28 cellular contexts compared by ENCODE assay signal in the genomic region with DNA sequence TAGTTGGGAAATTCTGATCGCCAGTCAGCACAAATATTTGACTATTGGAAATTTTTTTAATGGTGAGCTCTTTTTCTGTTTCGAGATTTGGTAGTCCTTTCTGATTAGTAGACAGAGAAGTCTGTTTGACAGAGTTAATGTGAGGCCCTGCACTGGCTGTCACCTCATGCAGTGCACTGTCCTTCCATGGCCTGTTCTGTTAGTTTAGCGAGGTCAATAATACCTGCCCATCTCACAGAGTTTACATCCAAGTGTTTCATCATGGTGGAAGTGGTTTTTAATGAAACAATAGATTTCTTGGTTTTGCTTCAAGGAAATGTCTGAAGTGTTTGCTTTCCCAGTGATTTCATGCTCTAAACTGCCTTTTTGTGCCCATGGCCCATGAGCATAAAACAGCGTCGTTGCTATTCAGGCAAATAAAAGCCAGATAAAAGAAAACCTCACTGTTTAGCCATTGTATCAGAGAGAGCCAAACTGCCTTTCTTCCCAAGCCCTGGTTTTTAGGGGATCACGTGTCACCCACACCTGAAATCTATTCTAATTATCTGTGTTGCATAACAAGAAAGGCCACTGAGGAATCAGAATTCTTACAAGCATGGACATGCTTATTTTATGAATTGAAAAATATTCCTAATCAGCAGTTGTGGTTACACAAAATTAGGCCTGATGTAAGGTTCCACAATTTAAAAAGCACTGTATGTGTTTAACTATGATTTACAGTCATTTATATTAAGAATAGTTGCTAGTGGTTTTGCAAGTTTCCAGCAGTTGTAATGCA.
"Had no signal": no experiment of that assay in that cellular context is flagged by ENCODE, and none has a peak within 500 bp of the region (broad histone marks: within the 10 kb centered on the region; RNA-seq: fewer than 3 reads in every experiment).

No MANE protein-coding gene starts in this region.

- H3K4me3 Mint-ChIP-seq: activated CD4-positive, alpha-beta memory T cell treated with anti-CD3 and anti-CD28 coated beads, Interleukin-2, amount 10 ng/mL, durations not matched to agents 7 days and 5 days; activated CD8-positive, alpha-beta memory T cell treated with anti-CD3 and anti-CD28 coated beads, Interleukin-2, amount 10 ng/mL, durations not matched to agents 7 days and 5 days; activated naive CD4-positive, alpha-beta T cell treated with anti-CD3 and anti-CD28 coated beads, Interleukin-2, amount 10 ng/mL, durations not matched to agents 7 days and 5 days; activated naive CD8-positive, alpha-beta T cell; activated naive CD8-positive, alpha-beta T cell treated with anti-CD3 and anti-CD28 coated beads, Interleukin-2, amount 50 U/mL, for 24 hours; brain had no signal

- H3K9me3 ChIP-seq: SJCRH30 had no signal

- H3K27ac Mint-ChIP-seq: activated CD4-positive, alpha-beta memory T cell treated with anti-CD3 and anti-CD28 coated beads, Interleukin-2, amount 10 ng/mL, durations not matched to agents 7 days and 5 days; activated CD8-positive, alpha-beta memory T cell treated with anti-CD3 and anti-CD28 coated beads, Interleukin-2, amount 10 ng/mL, durations not matched to agents 7 days and 5 days; activated naive CD4-positive, alpha-beta T cell treated with anti-CD3 and anti-CD28 coated beads, Interleukin-2, amount 10 ng/mL, durations not matched to agents 7 days and 5 days; activated naive CD8-positive, alpha-beta T cell; activated naive CD8-positive, alpha-beta T cell treated with anti-CD3 and anti-CD28 coated beads, Interleukin-2, amount 50 U/mL, for 24 hours had no signal

- H3K27me3 Mint-ChIP-seq: activated CD4-positive, alpha-beta memory T cell treated with anti-CD3 and anti-CD28 coated beads, Interleukin-2, amount 10 ng/mL, durations not matched to agents 7 days and 5 days; activated CD8-positive, alpha-beta memory T cell treated with anti-CD3 and anti-CD28 coated beads, Interleukin-2, amount 10 ng/mL, durations not matched to agents 7 days and 5 days; activated naive CD4-positive, alpha-beta T cell treated with anti-CD3 and anti-CD28 coated beads, Interleukin-2, amount 10 ng/mL, durations not matched to agents 7 days and 5 days; activated naive CD8-positive, alpha-beta T cell; brain had no signal

- H3K4me1 ChIP-seq: SJCRH30 had no signal

- H3K9me3 Mint-ChIP-seq: activated CD4-positive, alpha-beta memory T cell treated with anti-CD3 and anti-CD28 coated beads, Interleukin-2, amount 10 ng/mL, durations not matched to agents 7 days and 5 days; activated naive CD4-positive, alpha-beta T cell treated with anti-CD3 and anti-CD28 coated beads, Interleukin-2, amount 10 ng/mL, durations not matched to agents 7 days and 5 days; activated naive CD8-positive, alpha-beta T cell treated with anti-CD3 and anti-CD28 coated beads, Interleukin-2, amount 50 U/mL, for 24 hours; brain had no signal

- DNase-seq: activated CD4-positive, alpha-beta memory T cell treated with anti-CD3 and anti-CD28 coated beads, Interleukin-2, amount 10 ng/mL, durations not matched to agents 7 days and 5 days; activated CD4-positive, alpha-beta T cell treated with anti-CD3 and anti-CD28 coated beads for 1 hour; activated CD4-positive, alpha-beta T cell treated with anti-CD3 and anti-CD28 coated beads for 48 hours; activated CD4-positive, CD25-positive, alpha-beta regulatory T cell; activated CD8-positive, alpha-beta memory T cell treated with anti-CD3 and anti-CD28 coated beads for 24 hours; activated CD8-positive, alpha-beta memory T cell treated with anti-CD3 and anti-CD28 coated beads, Interleukin-2, amount 10 ng/mL, durations not matched to agents 7 days and 5 days; activated CD8-positive, alpha-beta memory T cell treated with anti-CD3 and anti-CD28 coated beads, Interleukin-2, amount 50 U/mL, for 48 hours; activated effector memory CD4-positive, alpha-beta T cell treated with Interleukin-2 at 50 U/mL for 16 hours; activated naive CD4-positive, alpha-beta T cell treated with anti-CD3 and anti-CD28 coated beads, Interleukin-2, amount 10 ng/mL, durations not matched to agents 7 days and 5 days; activated naive CD8-positive, alpha-beta T cell treated with anti-CD3 and anti-CD28 coated beads, Interleukin-2, amount 50 U/mL, for 24 hours; activated T-cell treated with anti-CD3 and anti-CD28 coated beads, Interleukin-2, amount 50 U/mL, for 48 hours; anterior cingulate cortex; central memory CD4-positive, alpha-beta T cell; NCI-H1105; NCI-H1417 treated with DMSO at 0.1 percent for 48 hours; NCI-H187 treated with DMSO at 0.1 percent for 48 hours; NCI-H2081; NCI-H2171 treated with DMSO at 0.1 percent for 48 hours; NCI-H2227 treated with DMSO at 0.1 percent for 48 hours; NCI-H524 treated with DMSO at 0.1 percent for 48 hours; SHP77; SJCRH30; T1000; WERI-Rb-1 had no signal

- ATAC-seq: activated CD8-positive, alpha-beta memory T cell treated with anti-CD3 and anti-CD28 coated beads, Interleukin-2, amount 10 ng/mL, durations not matched to agents 7 days and 5 days; activated naive CD8-positive, alpha-beta T cell treated with anti-CD3 and anti-CD28 coated beads, Interleukin-2, amount 50 U/mL, for 24 hours; Panc1 had no signal

- H3K36me3 Mint-ChIP-seq: activated CD8-positive, alpha-beta memory T cell treated with anti-CD3 and anti-CD28 coated beads, Interleukin-2, amount 10 ng/mL, durations not matched to agents 7 days and 5 days; activated naive CD4-positive, alpha-beta T cell treated with anti-CD3 and anti-CD28 coated beads, Interleukin-2, amount 10 ng/mL, durations not matched to agents 7 days and 5 days; activated naive CD8-positive, alpha-beta T cell; brain had no signal

- H3K4me1 Mint-ChIP-seq: activated CD4-positive, alpha-beta memory T cell treated with anti-CD3 and anti-CD28 coated beads, Interleukin-2, amount 10 ng/mL, durations not matched to agents 7 days and 5 days; activated CD8-positive, alpha-beta memory T cell treated with anti-CD3 and anti-CD28 coated beads, Interleukin-2, amount 10 ng/mL, durations not matched to agents 7 days and 5 days; activated naive CD4-positive, alpha-beta T cell treated with anti-CD3 and anti-CD28 coated beads, Interleukin-2, amount 10 ng/mL, durations not matched to agents 7 days and 5 days; activated naive CD8-positive, alpha-beta T cell treated with anti-CD3 and anti-CD28 coated beads, Interleukin-2, amount 50 U/mL, for 24 hours; brain had no signal

- H3K27me3 ChIP-seq: SJCRH30 had no signal

- H3K36me3 ChIP-seq: SJCRH30, WERI-Rb-1 had no signal

- H3K27ac ChIP-seq: SJCRH30, SK-N-MC, WERI-Rb-1 had no signal

- H3K4me3 ChIP-seq: SJCRH30, SK-N-MC had no signal
